Comparison of ENCODE assay signal across 8 cellular contexts in genomic region chr2:227766361-227766883, GRCh38. TPM values are rescaled to one million over a fixed set of nuclear protein-coding genes. Genes with fewer than 3 reads are reported as not detected.
DNase-seq lines count a peak whose midpoint lies in the region; ATAC-seq and TF ChIP-seq lines count a peak whose summit lies in the region.

No MANE protein-coding gene starts in this region.

- no peaks in the 10 kb centered on the region for H3K9me3 Mint-ChIP-seq in activated naive CD8-positive, alpha-beta T cell treated with anti-CD3 and anti-CD28 coated beads for 36 hours

- H3K36me3 Mint-ChIP-seq in activated naive CD8-positive, alpha-beta T cell treated with anti-CD3 and anti-CD28 coated beads for 36 hours = no peaks in the 10 kb centered on the region

- no peak overlapping the region for H3K4me3 Mint-ChIP-seq in activated naive CD8-positive, alpha-beta T cell treated with anti-CD3 and anti-CD28 coated beads for 36 hours

- H3K27ac Mint-ChIP-seq in activated naive CD8-positive, alpha-beta T cell treated with anti-CD3 and anti-CD28 coated beads for 36 hours = no peak overlapping the region

- intact Hi-C loops in cardiac septum (cut with DNase I) = loop anchor here (1.0 to 5.0 kb wide), 4 partner anchors 108 to 634 kb away; partner anchors contain the start of gene AGFG1

- peaks cover 1% of the 10 kb centered on the region for H3K4me1 Mint-ChIP-seq in activated naive CD8-positive, alpha-beta T cell treated with anti-CD3 and anti-CD28 coated beads for 36 hours

- peaks cover 3% of the 10 kb centered on the region for H3K27me3 Mint-ChIP-seq in activated naive CD8-positive, alpha-beta T cell treated with anti-CD3 and anti-CD28 coated beads for 36 hours

- ATAC-seq in GM21825 (IDR thresholded peaks at IDR 0.05; ENCODE audit: unreplicated experiment) (peak; percentile 98), SK-N-SH treated with all-trans-retinoic acid at 6 μM for 48 hours (peak; percentile 100), HG02840 (IDR thresholded peaks at IDR 0.05; ENCODE audit: low FRiP score, unreplicated experiment) (no peak)

- DNase-seq in GM04504 (ENCODE audit: low read depth) (peak; percentile 39), KG1 (lab: John Stamatoyannopoulos, UW) (peak; percentile 12), cardiac septum (ENCODE audit: low spot score) (peak; percentile 82), renal cortical epithelial cell (ENCODE audit: low read depth) (peak; percentile 70)
- peak; percentile 51 for DNase-seq in activated naive CD8-positive, alpha-beta T cell treated with anti-CD3 and anti-CD28 coated beads for 36 hours

TF ChIP-seq in SK-N-SH treated with all-trans-retinoic acid at 6 μM for 48 hours, 23 proteins besides CTCF, POLR2A, EP300 and RAD21:
- no peak for TF ChIP-seq ZFP30 (CRISPR knock-in tag; IDR thresholded peaks at IDR 0.05)
- no peak for TF ChIP-seq ZNF565 (CRISPR knock-in tag; conservative IDR thresholded peaks at IDR 0.05; ENCODE audit: low read depth)
TF ChIP-seq in SK-N-SH treated with all-trans-retinoic acid at 6 μM for 48 hours: peak in this region for 0.

RNA-seq across cellular contexts. Expression of gene SCYGR8, which starts 20.7 kb away (rescaled TPM):
- not detected for total RNA-seq in activated naive CD8-positive, alpha-beta T cell treated with anti-CD3 and anti-CD28 coated beads for 36 hours
- total RNA-seq in cardiac septum = not detected
- not detected in 2 replicates for total RNA-seq in renal cortical epithelial cell

RNA-seq across cellular contexts. Expression of gene SCYGR7, which starts 38.3 kb away (rescaled TPM):
- not detected for total RNA-seq in activated naive CD8-positive, alpha-beta T cell treated with anti-CD3 and anti-CD28 coated beads for 36 hours
- total RNA-seq in cardiac septum (not detected), renal cortical epithelial cell (not detected in 2 replicates)

RNA-seq across cellular contexts. Expression of gene SCYGR6, which starts 41.9 kb away (rescaled TPM):
- not detected for total RNA-seq in activated naive CD8-positive, alpha-beta T cell treated with anti-CD3 and anti-CD28 coated beads for 36 hours
- not detected for total RNA-seq in cardiac septum
- not detected in 2 replicates for total RNA-seq in renal cortical epithelial cell

RNA-seq across cellular contexts. Expression of gene CCL20, which starts 47.2 kb away (rescaled TPM):
- 1 to 10 TPM; 3.1 to 4.4 TPM for total RNA-seq in activated naive CD8-positive, alpha-beta T cell treated with anti-CD3 and anti-CD28 coated beads for 36 hours
- total RNA-seq in cardiac septum = not detected
- 1.4 and 204 TPM in 2 replicates for total RNA-seq in renal cortical epithelial cell

RNA-seq across cellular contexts. Expression of gene SLC19A3, which starts 48.6 kb away (rescaled TPM):
- not detected for total RNA-seq in activated naive CD8-positive, alpha-beta T cell treated with anti-CD3 and anti-CD28 coated beads for 36 hours
- total RNA-seq in cardiac septum (0.38 TPM), renal cortical epithelial cell (0.35 and 4.0 TPM in 2 replicates)

Comparison
In these comparisons a context has a peak if more than half of its experiments do, and no peak if none do; other contexts are left out.
1. DNase-seq: peak in every context shown above with its lines; median percentile 82 in cardiac septum; 70 in renal cortical epithelial cell; 51 in activated naive CD8-positive, alpha-beta T cell treated with anti-CD3 and anti-CD28 coated beads for 36 hours; 39 in GM04504; 12 in KG1.